In genomic region chr14:94987409-94987808, GRCh38 we compare ENCODE assay signal across 28 cellular contexts.
"Had no signal": no experiment of that assay in that cellular context is flagged by ENCODE, and none has a peak within 500 bp of the region (broad histone marks: within the 10 kb centered on the region; RNA-seq: fewer than 3 reads in every experiment).

No MANE protein-coding gene starts in this region.

- H3K27ac ChIP-seq: colonic mucosa, coronary artery, dorsolateral prefrontal cortex, epithelial cell of prostate, esophagus muscularis mucosa, esophagus squamous epithelium, foreskin keratinocyte, gastrocnemius medialis, gastroesophageal sphincter, heart left ventricle, heart right ventricle had no signal

- H3K27me3 ChIP-seq: colonic mucosa, esophagus muscularis mucosa, esophagus squamous epithelium, foreskin keratinocyte, gastrocnemius medialis, gastroesophageal sphincter had no signal

- ATAC-seq: effector memory CD8-positive, alpha-beta T cell; esophagus mucosa; foreskin keratinocyte; gastrocnemius medialis; gastroesophageal sphincter; heart left ventricle; heart right ventricle had no signal

- H3K36me3 ChIP-seq: colonic mucosa, esophagus muscularis mucosa, esophagus squamous epithelium, gastrocnemius medialis, gastroesophageal sphincter, heart left ventricle, heart right ventricle had no signal

- H3K9me3 ChIP-seq: colonic mucosa, esophagus squamous epithelium, gastrocnemius medialis had no signal

- H3K4me1 ChIP-seq: colonic mucosa, esophagus muscularis mucosa, esophagus squamous epithelium, foreskin keratinocyte, gastrocnemius medialis, gastroesophageal sphincter, heart left ventricle, heart right ventricle had no signal

- H3K4me3 ChIP-seq: colonic mucosa, coronary artery, dorsolateral prefrontal cortex, esophagus muscularis mucosa, esophagus squamous epithelium, gastrocnemius medialis, gastroesophageal sphincter, heart left ventricle, heart right ventricle had no signal

- DNase-seq: colonic mucosa; cortex of kidney; dermis blood vessel endothelial cell; dorsolateral prefrontal cortex; effector CD4-positive, alpha-beta T cell; effector CD8-positive, alpha-beta T cell; effector memory CD4-positive, alpha-beta T cell; effector memory CD8-positive, alpha-beta T cell; endodermal cell; erythroblast; esophagus squamous epithelium; foreskin fibroblast; foreskin keratinocyte; foreskin melanocyte; gastrocnemius medialis; glutamatergic neuron; head of caudate nucleus; heart left ventricle; heart right ventricle had no signal

- FAIRE-seq: colon, endometrium, endothelial cell of umbilical vein, frontal cortex had no signal
